Comparison of ENCODE assay signal across 16 cellular contexts in the genomic region with DNA sequence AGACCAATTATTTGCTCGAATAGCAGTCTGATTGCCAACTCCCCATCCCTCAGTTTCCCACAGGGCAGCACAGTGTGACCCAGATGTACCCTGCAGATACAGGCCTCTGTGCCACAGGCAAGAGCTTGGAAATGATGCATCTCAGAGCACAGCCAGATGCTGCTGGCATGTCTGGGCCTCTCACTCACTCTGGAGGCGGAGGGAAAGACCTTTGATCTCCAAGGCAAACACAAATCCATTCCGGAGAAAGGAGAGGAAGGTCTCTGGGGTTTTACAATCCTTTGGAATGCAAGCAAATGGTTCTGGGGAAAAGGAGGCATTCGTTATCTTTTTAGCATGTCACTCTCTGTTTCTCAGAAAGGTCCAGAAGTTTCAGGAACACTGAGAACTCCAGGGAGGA.
A peak's percentile ranks its signal among the peaks of the same experiment; 100 is the strongest.
DNase-seq lines count a peak whose midpoint lies in the region; ATAC-seq and TF ChIP-seq lines count a peak whose summit lies in the region.
"Had no signal": no experiment of that assay in that cellular context is flagged by ENCODE, and none has a peak within 500 bp of the region (broad histone marks: within the 10 kb centered on the region; RNA-seq: fewer than 3 reads in every experiment).

No MANE protein-coding gene starts in this region.

- no peaks in the 10 kb centered on the region for H3K9me3 Mint-ChIP-seq in chondrocyte (ENCODE audit: low read depth)
- H3K9me3 Mint-ChIP-seq in natural killer cell treated with Interleukin-12 subunit alpha and Interleukin-12 subunit beta and Interleukin-15 and Interleukin-18, amount 100 ng/mL, for 72 hours, result no peaks in the 10 kb centered on the region
- H3K9me3 Mint-ChIP-seq: T-helper 2 cell treated with Interferon-gamma antibody and Interleukin-4, amounts not matched to agents 5 μg/mL and 100 μg/mL, for 36 hours had no signal

- H3K9me3 ChIP-seq in cardiac muscle cell (ENCODE audit: low read depth), result no peaks in the 10 kb centered on the region
- H3K9me3 ChIP-seq: left lung, upper lobe of right lung had no signal

- H3K27me3 Mint-ChIP-seq in chondrocyte (ENCODE audit: low read depth), result no peaks in the 10 kb centered on the region
- H3K27me3 Mint-ChIP-seq in natural killer cell treated with Interleukin-12 subunit alpha and Interleukin-12 subunit beta and Interleukin-15 and Interleukin-18, amount 100 ng/mL, for 72 hours, result peaks cover 16 to 19% of the 10 kb centered on the region in 2 donors

- H3K4me1 Mint-ChIP-seq in chondrocyte (ENCODE audit: low read depth), result peaks cover 31% of the 10 kb centered on the region
- H3K4me1 Mint-ChIP-seq in natural killer cell treated with Interleukin-12 subunit alpha and Interleukin-12 subunit beta and Interleukin-15 and Interleukin-18, amount 100 ng/mL, for 72 hours (ENCODE audit: low read depth in 2 of 2), result peaks cover 5 to 8% of the 10 kb centered on the region in 2 donors

- no peak overlapping the region for H3K4me3 ChIP-seq in cardiac muscle cell
- H3K4me3 ChIP-seq: left lung, upper lobe of right lung had no signal

- intact Hi-C loops in left cardiac atrium (cut with DNase I), result no loop called here
- intact Hi-C loops in left colon (cut with DNase I, micrococcal nuclease), result no loop called here

- H3K27ac Mint-ChIP-seq in chondrocyte (ENCODE audit: unreplicated experiment), result peak overlapping the region; percentile 85
- no peak overlapping the region for H3K27ac Mint-ChIP-seq in natural killer cell treated with Interleukin-12 subunit alpha and Interleukin-12 subunit beta and Interleukin-15 and Interleukin-18, amount 100 ng/mL, for 72 hours
- H3K27ac Mint-ChIP-seq: activated CD8-positive, alpha-beta T cell treated with anti-CD3 and anti-CD28 coated beads, Interleukin-2, amount 10 ng/mL, durations not matched to agents 7 days and 5 days; T-helper 2 cell treated with Interferon-gamma antibody and Interleukin-4, amounts not matched to agents 5 μg/mL and 100 μg/mL, for 36 hours had no signal

- no peak for ATAC-seq in left cardiac atrium
- peak; percentile 83 for ATAC-seq in left colon
- ATAC-seq in natural killer cell treated with Interleukin-12 subunit alpha and Interleukin-12 subunit beta and Interleukin-15 and Interleukin-18, amount 100 ng/mL, for 72 hours, result no peak
- ATAC-seq in HG02973 (IDR thresholded peaks at IDR 0.05; ENCODE audit: unreplicated experiment), result no peak
- ATAC-seq in left lobe of liver, result no peak
- ATAC-seq: activated CD8-positive, alpha-beta T cell treated with anti-CD3 and anti-CD28 coated beads, Interleukin-2, amount 10 ng/mL, durations not matched to agents 7 days and 5 days; left lung; upper lobe of right lung had no signal

- H3K27ac ChIP-seq in cardiac muscle cell, result peak overlapping the region; percentile 88
- H3K27ac ChIP-seq: left lung, upper lobe of right lung had no signal

- H3K36me3 ChIP-seq in cardiac muscle cell, result no peaks in the 10 kb centered on the region
- H3K36me3 ChIP-seq: left lung, upper lobe of right lung had no signal

- DNase-seq in cardiac muscle cell (ENCODE audit: low read depth in 1 of 2, low spot score in 1 of 2) (peak; percentile 34 to 58), left cardiac atrium (no peak), chondrocyte (ENCODE audit: low spot score) (no peak), left colon (peak; percentile 36 to 61), SHP77 (lab: John Stamatoyannopoulos, UW) (no peak), left lobe of liver (ENCODE audit: low spot score) (no peak)
- no peak for DNase-seq in natural killer cell treated with Interleukin-12 subunit alpha and Interleukin-12 subunit beta and Interleukin-15 and Interleukin-18, amount 100 ng/mL, for 72 hours (ENCODE audit: low spot score)
- DNase-seq: activated CD8-positive, alpha-beta T cell treated with anti-CD3 and anti-CD28 coated beads, Interleukin-2, amount 10 ng/mL, durations not matched to agents 7 days and 5 days; activated effector memory CD4-positive, alpha-beta T cell treated with Interleukin-2 at 50 U/mL for 16 hours; caudate nucleus; left lung; NCI-H446; nucleus accumbens; upper lobe of right lung had no signal

- TF ChIP-seq CTCF in cardiac muscle cell (IDR thresholded peaks at IDR 0.05; ENCODE audit: low read depth, low read length), result no peak
- no peak for TF ChIP-seq CTCF in chondrocyte (IDR thresholded peaks at IDR 0.05)

- no peaks in the 10 kb centered on the region for H3K36me3 Mint-ChIP-seq in chondrocyte (ENCODE audit: low read depth)
- no peaks in the 10 kb centered on the region for H3K36me3 Mint-ChIP-seq in natural killer cell treated with Interleukin-12 subunit alpha and Interleukin-12 subunit beta and Interleukin-15 and Interleukin-18, amount 100 ng/mL, for 72 hours

- H3K4me3 Mint-ChIP-seq in chondrocyte (ENCODE audit: unreplicated experiment), result no peak overlapping the region
- no peak overlapping the region for H3K4me3 Mint-ChIP-seq in natural killer cell treated with Interleukin-12 subunit alpha and Interleukin-12 subunit beta and Interleukin-15 and Interleukin-18, amount 100 ng/mL, for 72 hours
- H3K4me3 Mint-ChIP-seq: activated CD8-positive, alpha-beta T cell treated with anti-CD3 and anti-CD28 coated beads, Interleukin-2, amount 10 ng/mL, durations not matched to agents 7 days and 5 days; T-helper 2 cell treated with Interferon-gamma antibody and Interleukin-4, amounts not matched to agents 5 μg/mL and 100 μg/mL, for 36 hours had no signal

- peaks cover 50% of the 10 kb centered on the region for H3K4me1 ChIP-seq in cardiac muscle cell (ENCODE audit: low read depth)

- no peaks in the 10 kb centered on the region for H3K27me3 ChIP-seq in cardiac muscle cell
- H3K27me3 ChIP-seq: left lung, upper lobe of right lung had no signal

Comparison
In these comparisons a context has a peak if more than half of its experiments do, and no peak if none do; other contexts are left out.
1. DNase-seq: peak in cardiac muscle cell (2 of 2) and left colon (2 of 2); none in left cardiac atrium (single experiment), chondrocyte (single experiment), natural killer cell treated with Interleukin-12 subunit alpha and Interleukin-12 subunit beta and Interleukin-15 and Interleukin-18, amount 100 ng/mL, for 72 hours (single experiment), SHP77 (0 of 2) and left lobe of liver (single experiment).